Comparison of ENCODE assay signal across 1 cellular context in genomic region chr14:53879022-53879686, GRCh38.
TF ChIP-seq lines count a peak whose summit lies in the region.

No MANE protein-coding gene starts in this region.

TF ChIP-seq in GM12878, 131 proteins besides CTCF, POLR2A, EP300 and RAD21 (continued from another document):
- TF ChIP-seq MEF2B (IDR thresholded peaks at IDR 0.05; ENCODE audit: partially characterized antibody, poor library complexity, severe bottlenecking), result no peak
- TF ChIP-seq RCOR1 (conservative IDR thresholded peaks at IDR 0.05; ENCODE audit: low read depth, low read length), result no peak
- no peak for TF ChIP-seq ASH2L (IDR thresholded peaks at IDR 0.05; ENCODE audit: borderline replicate concordance, low read depth)
- TF ChIP-seq ZBTB33 (IDR thresholded peaks at IDR 0.05), result no peak
TF ChIP-seq in GM12878: peak in this region for 0.
